ENCODE assay signal across 36 cellular contexts in genomic region chr17:73545633-73546032, GRCh38.
"Had no signal": no experiment of that assay in that cellular context is flagged by ENCODE, and none has a peak within 500 bp of the region (broad histone marks: within the 10 kb centered on the region; RNA-seq: fewer than 3 reads in every experiment).

No MANE protein-coding gene starts in this region.

- H3K27me3 ChIP-seq: ascending aorta had no signal

- H3K27me3 Mint-ChIP-seq: activated B cell treated with CpG ODN at 0.5 μM for 24 hours; activated CD4-positive, alpha-beta memory T cell treated with anti-CD3 and anti-CD28 coated beads for 36 hours; activated naive CD8-positive, alpha-beta T cell treated with anti-CD3 and anti-CD28 coated beads for 36 hours; activated T-helper 17 cell treated with anti-CD3 and anti-CD28 coated beads, Interleukin-2, amount 50 U/mL, for 72 hours had no signal

- H3K4me3 ChIP-seq: ascending aorta, PC-9 had no signal

- H3K4me1 ChIP-seq: ascending aorta had no signal

- H3K4me2 ChIP-seq: PC-9 had no signal

- H3K4me1 Mint-ChIP-seq: activated T-helper 17 cell treated with anti-CD3 and anti-CD28 coated beads, Interleukin-2, amount 50 U/mL, for 72 hours had no signal

- H3K9me3 Mint-ChIP-seq: activated B cell treated with CpG ODN at 0.5 μM for 24 hours; activated CD4-positive, alpha-beta memory T cell treated with anti-CD3 and anti-CD28 coated beads for 36 hours; activated naive CD8-positive, alpha-beta T cell treated with anti-CD3 and anti-CD28 coated beads for 36 hours; activated T-cell treated with anti-CD3 and anti-CD28 coated beads, Interleukin-2, amount 50 U/mL, for 72 hours; activated T-helper 17 cell treated with anti-CD3 and anti-CD28 coated beads, Interleukin-2, amount 50 U/mL, for 72 hours had no signal

- H3K27ac ChIP-seq: ascending aorta, PC-9, VCaP had no signal

- H3K36me3 ChIP-seq: ascending aorta had no signal

- ATAC-seq: activated T-cell treated with anti-CD3 and anti-CD28 coated beads, Interleukin-2, amount 50 U/mL, for 72 hours; activated T-helper 17 cell treated with anti-CD3 and anti-CD28 coated beads, Interleukin-2, amount 50 U/mL, for 72 hours had no signal

- H3K4me3 Mint-ChIP-seq: activated B cell treated with CpG ODN at 0.5 μM for 24 hours; activated CD4-positive, alpha-beta memory T cell treated with anti-CD3 and anti-CD28 coated beads for 36 hours; activated naive CD8-positive, alpha-beta T cell treated with anti-CD3 and anti-CD28 coated beads for 36 hours; activated T-cell treated with anti-CD3 and anti-CD28 coated beads, Interleukin-2, amount 50 U/mL, for 72 hours; activated T-helper 17 cell treated with anti-CD3 and anti-CD28 coated beads, Interleukin-2, amount 50 U/mL, for 72 hours had no signal

- DNase-seq: activated B cell treated with CpG ODN at 0.5 μM for 24 hours; activated CD4-positive, alpha-beta memory T cell treated with anti-CD3 and anti-CD28 coated beads for 36 hours; activated CD4-positive, alpha-beta T cell treated with anti-CD3 and anti-CD28 coated beads for 4 hours; activated CD4-positive, alpha-beta T cell treated with anti-CD3 and anti-CD28 coated beads, Interleukin-2, amount 50 U/mL, for 1 hour; activated CD4-positive, CD25-positive, alpha-beta regulatory T cell treated with anti-CD3 and anti-CD28 coated beads, Interleukin-2, amount 50 U/mL, for 72 hours; activated effector memory CD4-positive, alpha-beta T cell treated with anti-CD3 and anti-CD28 coated beads, Interleukin-2, amount 50 U/mL, for 16 hours; activated naive CD4-positive, alpha-beta T cell; activated naive CD4-positive, alpha-beta T cell treated with anti-CD3 and anti-CD28 coated beads, Interleukin-2, amount 50 U/mL, for 16 hours; activated naive CD8-positive, alpha-beta T cell treated with anti-CD3 and anti-CD28 coated beads for 36 hours; activated T-cell treated with anti-CD3 and anti-CD28 coated beads, Interleukin-2, amount 50 U/mL, for 1 hour; activated T-cell treated with anti-CD3 and anti-CD28 coated beads, Interleukin-2, amount 50 U/mL, for 72 hours; amygdala; caudate nucleus; cerebellar nuclear complex; KG1; MM.1S; MV-4-11; NCI-H1092 treated with DMSO at 0.1 percent for 48 hours; NCI-H146; NCI-H187; NCI-H2029 treated with DMSO at 0.1 percent for 48 hours; NCI-H2107; NCI-H2171; NCI-H510A; NCI-H526; NCI-H748 treated with DMSO at 0.1 percent for 48 hours; PC-9; SIG-M5; SW 1271; T-helper 1 cell; T-helper 2 cell; T-helper 9 cell had no signal

- H3K36me3 Mint-ChIP-seq: activated CD4-positive, alpha-beta memory T cell treated with anti-CD3 and anti-CD28 coated beads for 36 hours; activated naive CD8-positive, alpha-beta T cell treated with anti-CD3 and anti-CD28 coated beads for 36 hours had no signal

- H3K27ac Mint-ChIP-seq: activated B cell treated with CpG ODN at 0.5 μM for 24 hours; activated CD4-positive, alpha-beta memory T cell treated with anti-CD3 and anti-CD28 coated beads for 36 hours; activated naive CD8-positive, alpha-beta T cell treated with anti-CD3 and anti-CD28 coated beads for 36 hours; activated T-cell treated with anti-CD3 and anti-CD28 coated beads, Interleukin-2, amount 50 U/mL, for 72 hours; activated T-helper 17 cell treated with anti-CD3 and anti-CD28 coated beads, Interleukin-2, amount 50 U/mL, for 72 hours had no signal

- H2AFZ ChIP-seq: PC-9 had no signal

- H3K9me3 ChIP-seq: ascending aorta had no signal

- FAIRE-seq: RCC 7860 had no signal
